ENCODE assay signal across 1 cellular context in the genomic region with DNA sequence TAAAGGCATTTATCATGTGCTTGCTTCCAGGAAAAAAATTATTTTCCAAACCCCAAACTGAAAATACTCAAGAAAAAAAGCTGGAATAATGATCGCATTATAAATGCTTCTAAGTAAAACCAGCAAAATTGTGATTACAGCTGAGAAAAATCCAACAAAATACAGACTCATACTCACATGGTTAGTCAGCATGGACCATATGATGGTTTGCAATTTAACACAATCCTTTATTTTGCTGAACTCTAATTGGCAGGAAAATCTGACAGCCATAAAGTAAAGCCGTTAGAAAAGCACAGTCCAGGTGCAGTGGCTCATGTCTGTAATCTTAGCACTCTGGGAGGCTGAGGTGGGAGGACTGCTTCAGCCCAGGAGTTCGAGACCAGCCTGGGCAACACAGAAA.
TF ChIP-seq lines count a peak whose summit lies in the region.

No MANE protein-coding gene starts in this region.

TF ChIP-seq in SK-N-SH, 30 proteins besides CTCF, POLR2A, EP300 and RAD21 (continued from another document):
- peak; percentile 52; the same call in 1 of the 2 replicates for TF ChIP-seq TCF12 (IDR thresholded peaks at IDR 0.05)
- 0 out of 2 replicates have a peak, but pooled peaks have one; percentile 11 for TF ChIP-seq JUND (IDR thresholded peaks at IDR 0.05)
- peak; percentile 43; the same call in 1 of the 2 replicates for TF ChIP-seq FOSL2 (IDR thresholded peaks at IDR 0.05; ENCODE audit: borderline replicate concordance, low read depth)
